ENCODE assay signal across 13 cellular contexts in genomic region chr12:104692335-104693218, GRCh38.
DNase-seq lines count a peak whose midpoint lies in the region; ATAC-seq and TF ChIP-seq lines count a peak whose summit lies in the region.
"Had no signal": no experiment of that assay in that cellular context is flagged by ENCODE, and none has a peak within 500 bp of the region (broad histone marks: within the 10 kb centered on the region; RNA-seq: fewer than 3 reads in every experiment).

No MANE protein-coding gene starts in this region.

- H3K27ac Mint-ChIP-seq in activated naive CD8-positive, alpha-beta T cell: peak overlapping the region; percentile 28
- no peak overlapping the region for H3K27ac Mint-ChIP-seq in activated naive CD8-positive, alpha-beta T cell treated with anti-CD3 and anti-CD28 coated beads, Interleukin-2, amount 50 U/mL, for 24 hours
- H3K27ac Mint-ChIP-seq in H9: no peak overlapping the region
- H3K27ac Mint-ChIP-seq: activated CD8-positive, alpha-beta T cell treated with anti-CD3 and anti-CD28 coated beads for 36 hours had no signal

- no peak overlapping the region for H2AK5ac ChIP-seq in H9 (ENCODE audit: insufficient read length, low read length)

- no peaks in the 10 kb centered on the region for H3K36me3 ChIP-seq in sigmoid colon

- H3K14ac ChIP-seq in H9 (ENCODE audit: insufficient read depth, low read length): no peak overlapping the region

- H2BK15ac ChIP-seq in H9 (ENCODE audit: low read depth, low read length): no peak overlapping the region

- no peaks in the 10 kb centered on the region for H3K27me3 ChIP-seq in H9 (ENCODE audit: insufficient read depth, low read length)
- no peaks in the 10 kb centered on the region for H3K27me3 ChIP-seq in sigmoid colon

- no peak overlapping the region for H2AFZ ChIP-seq in H9 (ENCODE audit: low read length)

- no peak overlapping the region for H3K4ac ChIP-seq in H9 (ENCODE audit: low read depth, low read length)

- H2BK5ac ChIP-seq in H9 (ENCODE audit: insufficient read length, low read length): no peak overlapping the region

- no peaks in the 10 kb centered on the region for H3K9me3 Mint-ChIP-seq in activated naive CD8-positive, alpha-beta T cell (ENCODE audit: low read depth)
- H3K9me3 Mint-ChIP-seq in activated naive CD8-positive, alpha-beta T cell treated with anti-CD3 and anti-CD28 coated beads, Interleukin-2, amount 50 U/mL, for 24 hours: peaks cover 5% of the 10 kb centered on the region
- H3K9me3 Mint-ChIP-seq in H9: peaks cover 5 to 9% of the 10 kb centered on the region in 2 experiments

- H3K4me3 ChIP-seq in sigmoid colon: no peak overlapping the region
- H3K4me3 ChIP-seq: skin epidermis had no signal

- H4K91ac ChIP-seq in H9 (ENCODE audit: insufficient read length, low read depth, low read length): no peak overlapping the region

- no peak for TF ChIP-seq CTCF in H9 (conservative IDR thresholded peaks at IDR 0.05)
- TF ChIP-seq CTCF in sigmoid colon (IDR thresholded peaks at IDR 0.05): no peak

- H3K4me1 ChIP-seq in H9 (ENCODE audit: insufficient read depth, low read length) (no peaks in the 10 kb centered on the region), sigmoid colon (peaks cover 0 to 5% (median 0%) of the 10 kb centered on the region in 4 donors)

- no peaks in the 10 kb centered on the region for H3K23me2 ChIP-seq in H9 (ENCODE audit: insufficient read length, low read depth, low read length, poor library complexity, severe bottlenecking)

- H4K8ac ChIP-seq in H9 (replicated peaks; ENCODE audit: insufficient read length, low read depth, low read length): no peak overlapping the region

- H3K9me3 ChIP-seq in H9 (ENCODE audit: control insufficient read depth, low read depth, low read length) (no peaks in the 10 kb centered on the region), sigmoid colon (no peaks in the 10 kb centered on the region)

- H3K18ac ChIP-seq in H9 (ENCODE audit: insufficient read length, low read depth, low read length): no peak overlapping the region

- no peak overlapping the region for H2BK12ac ChIP-seq in H9 (ENCODE audit: insufficient read length, low read depth, low read length)

- H2BK20ac ChIP-seq in H9 (ENCODE audit: low read depth, low read length, poor library complexity, severe bottlenecking): no peak overlapping the region

- no peak for TF ChIP-seq EP300 in sigmoid colon (IDR thresholded peaks at IDR 0.05)

- intact Hi-C loops in sigmoid colon (cut with DNase I): no loop called here

- H3K4me2 ChIP-seq in H9 (ENCODE audit: insufficient read depth, insufficient read length, low read length): no peak overlapping the region

- no peak overlapping the region for H4K5ac ChIP-seq in H9 (ENCODE audit: insufficient read length, low read depth, low read length)

- no peak for TF ChIP-seq POLR2A in sigmoid colon (IDR thresholded peaks at IDR 0.05)

- no peaks in the 10 kb centered on the region for H4K20me1 ChIP-seq in H9 (ENCODE audit: control insufficient read depth, insufficient read depth, insufficient read length)

- no CpG with 5 or more reads among the region's 7 CpGs for WGBS in H9 (ENCODE audit: extremely low coverage, insufficient read length, low lambda C conversion rate)
- WGBS in sigmoid colon, 2 donors: 80 to 85% methylated on average over 7 of the region's 7 CpGs

- no peak overlapping the region for H3K27ac ChIP-seq in H9 (ENCODE audit: insufficient read length, low read depth, low read length)
- no peak overlapping the region for H3K27ac ChIP-seq in sigmoid colon
- H3K27ac ChIP-seq: skin epidermis had no signal

- H3K4me3 Mint-ChIP-seq in activated naive CD8-positive, alpha-beta T cell: no peak overlapping the region
- H3K4me3 Mint-ChIP-seq in activated naive CD8-positive, alpha-beta T cell treated with anti-CD3 and anti-CD28 coated beads, Interleukin-2, amount 50 U/mL, for 24 hours: no peak overlapping the region
- H3K4me3 Mint-ChIP-seq in H9: no peak overlapping the region
- H3K4me3 Mint-ChIP-seq: activated CD8-positive, alpha-beta T cell treated with anti-CD3 and anti-CD28 coated beads for 36 hours had no signal

- H3K36me3 Mint-ChIP-seq in activated naive CD8-positive, alpha-beta T cell: no peaks in the 10 kb centered on the region
- H3K36me3 Mint-ChIP-seq in activated naive CD8-positive, alpha-beta T cell treated with anti-CD3 and anti-CD28 coated beads, Interleukin-2, amount 50 U/mL, for 24 hours (ENCODE audit: low read depth): peaks cover 15% of the 10 kb centered on the region
- H3K36me3 Mint-ChIP-seq in H9 (ENCODE audit: insufficient read depth in 1 of 3, low read depth in 3 of 3): peaks cover 7 to 11% (median 9%) of the 10 kb centered on the region in 3 experiments

- no peak overlapping the region for H3K9ac ChIP-seq in H9 (ENCODE audit: extremely low read depth, insufficient read length, low read length)

- H3T11ph ChIP-seq in H9 (ENCODE audit: low read length): no peak overlapping the region

- H3K4me1 Mint-ChIP-seq in activated naive CD8-positive, alpha-beta T cell (ENCODE audit: low read depth): peaks cover 59% of the 10 kb centered on the region
- H3K4me1 Mint-ChIP-seq in activated naive CD8-positive, alpha-beta T cell treated with anti-CD3 and anti-CD28 coated beads, Interleukin-2, amount 50 U/mL, for 24 hours: peaks cover 83% of the 10 kb centered on the region
- H3K4me1 Mint-ChIP-seq in H9: peaks cover 11 to 13% of the 10 kb centered on the region in 2 experiments

- H3K79me2 ChIP-seq in H9 (ENCODE audit: insufficient read depth, low read length): no peaks in the 10 kb centered on the region

- DNase-seq in activated naive CD8-positive, alpha-beta T cell treated with anti-CD3 and anti-CD28 coated beads, Interleukin-2, amount 50 U/mL, for 24 hours: no peak
- DNase-seq in DMS 273 (lab: John Stamatoyannopoulos, UW; ENCODE audit: unreplicated experiment): no peak
- DNase-seq in NCI-H146 treated with DMSO at 0.1 percent for 48 hours (lab: John Stamatoyannopoulos, UW; ENCODE audit: unreplicated experiment): no peak
- no peak for DNase-seq in H9
- no peak for DNase-seq in sigmoid colon
- DNase-seq: activated CD8-positive, alpha-beta T cell treated with anti-CD3 and anti-CD28 coated beads for 36 hours; anterior cingulate cortex; NCI-H510A treated with DMSO at 0.1 percent for 48 hours; SIG-M5 had no signal

- no peak overlapping the region for H3K23ac ChIP-seq in H9 (ENCODE audit: insufficient read length, low read depth, low read length)

- H3K27me3 Mint-ChIP-seq in activated naive CD8-positive, alpha-beta T cell: no peaks in the 10 kb centered on the region
- H3K27me3 Mint-ChIP-seq in activated naive CD8-positive, alpha-beta T cell treated with anti-CD3 and anti-CD28 coated beads, Interleukin-2, amount 50 U/mL, for 24 hours: no peaks in the 10 kb centered on the region
- H3K27me3 Mint-ChIP-seq in H9 (ENCODE audit: low read depth): no peaks in the 10 kb centered on the region; the same call in 1 of the 2 replicates
- H3K27me3 Mint-ChIP-seq: activated CD8-positive, alpha-beta T cell treated with anti-CD3 and anti-CD28 coated beads for 36 hours had no signal

- H3K79me1 ChIP-seq in H9 (ENCODE audit: insufficient read depth, low read depth, low read length, poor library complexity, severe bottlenecking): peaks cover 2% of the 10 kb centered on the region

- no peak overlapping the region for H2BK120ac ChIP-seq in H9 (ENCODE audit: low read depth, low read length, poor library complexity, severe bottlenecking)

- H3K56ac ChIP-seq in H9 (ENCODE audit: insufficient read length, low read depth, low read length): no peak overlapping the region

- ATAC-seq in activated naive CD8-positive, alpha-beta T cell treated with anti-CD3 and anti-CD28 coated beads, Interleukin-2, amount 50 U/mL, for 24 hours: no peak
- ATAC-seq in GM21515 (IDR thresholded peaks at IDR 0.05; ENCODE audit: unreplicated experiment): peak; percentile 48
- peak; percentile 56 for ATAC-seq in HG03354 (IDR thresholded peaks at IDR 0.05; ENCODE audit: poor library complexity, severe bottlenecking, unreplicated experiment)
- ATAC-seq: activated CD8-positive, alpha-beta T cell treated with anti-CD3 and anti-CD28 coated beads for 36 hours had no signal
